Comparison of ENCODE assay signal across 1 cellular context in genomic region chr10:12605580-12606405, GRCh38.
TF ChIP-seq lines count a peak whose summit lies in the region.

No MANE protein-coding gene starts in this region.

TF ChIP-seq in HepG2, 621 proteins besides CTCF, POLR2A, EP300 and RAD21 (continued from another document and continues in another):
- TF ChIP-seq NFKB2 (CRISPR knock-in tag; IDR thresholded peaks at IDR 0.05; ENCODE audit: borderline replicate concordance) (peak; percentile 3; the same call in 1 of the 2 replicates), SYNCRIP (IDR thresholded peaks at IDR 0.05; ENCODE audit: insufficient read depth, low read depth, low read length) (no peak), MEF2D (CRISPR knock-in tag; IDR thresholded peaks at IDR 0.05) (no peak), NCOA2 (CRISPR knock-in tag; IDR thresholded peaks at IDR 0.05) (peak; percentile 54; the same call in 1 of the 2 replicates), ZNF619 (CRISPR knock-in tag; IDR thresholded peaks at IDR 0.05) (no peak), KDM3A (CRISPR knock-in tag; IDR thresholded peaks at IDR 0.05; ENCODE audit: low read depth) (no peak), BRCA1 (CRISPR knock-in tag; IDR thresholded peaks at IDR 0.05) (no peak), ZFP90 (CRISPR knock-in tag; IDR thresholded peaks at IDR 0.05; ENCODE audit: borderline replicate concordance) (no peak), ZNF441 (CRISPR knock-in tag; IDR thresholded peaks at IDR 0.05; ENCODE audit: borderline replicate concordance) (no peak), AGO1 (IDR thresholded peaks at IDR 0.05; ENCODE audit: low read depth, low read length, poor library complexity, severe bottlenecking) (no peak), ZNF562 (CRISPR knock-in tag; IDR thresholded peaks at IDR 0.05; ENCODE audit: borderline replicate concordance) (no peak), ARID4A (CRISPR knock-in tag; IDR thresholded peaks at IDR 0.05; ENCODE audit: borderline replicate concordance) (no peak), THAP9 (CRISPR knock-in tag; IDR thresholded peaks at IDR 0.05; ENCODE audit: borderline replicate concordance) (0 out of 2 replicates have a peak, but pooled peaks have one; percentile 11), ZNF318 (CRISPR knock-in tag; IDR thresholded peaks at IDR 0.05) (no peak), MED13 (CRISPR knock-in tag; IDR thresholded peaks at IDR 0.05) (no peak), RCOR2 (CRISPR knock-in tag; IDR thresholded peaks at IDR 0.05) (0 out of 2 replicates have a peak, but pooled peaks have one; percentile 24), ZBTB2 (CRISPR knock-in tag; IDR thresholded peaks at IDR 0.05; ENCODE audit: low read depth) (no peak), SMAD9 (CRISPR knock-in tag; IDR thresholded peaks at IDR 0.05) (no peak), ZNF225 (CRISPR knock-in tag; IDR thresholded peaks at IDR 0.05) (no peak), ZNF512 (CRISPR knock-in tag; IDR thresholded peaks at IDR 0.05) (no peak), ZFP91 (CRISPR knock-in tag; IDR thresholded peaks at IDR 0.05; ENCODE audit: borderline replicate concordance) (peak; percentile 49; the same call in 1 of the 2 replicates), PRDM10 (CRISPR knock-in tag; IDR thresholded peaks at IDR 0.05; ENCODE audit: low read depth) (no peak), TBL1XR1 (IDR thresholded peaks at IDR 0.05; ENCODE audit: borderline replicate concordance, low read length, partially characterized antibody) (no peak), MXI1 (IDR thresholded peaks at IDR 0.05; ENCODE audit: borderline replicate concordance, low read depth, low read length) (no peak), NFE2L2 (IDR thresholded peaks at IDR 0.05; ENCODE audit: low read length) (no peak), ZNF33A (CRISPR knock-in tag; IDR thresholded peaks at IDR 0.05; ENCODE audit: borderline replicate concordance) (no peak), PCBP2 (optimal IDR thresholded peaks at IDR 0.05; ENCODE audit: low read depth, low read length, poor library complexity, severe bottlenecking) (no peak), BATF2 (CRISPR knock-in tag; IDR thresholded peaks at IDR 0.05) (no peak), IRX3 (CRISPR knock-in tag; IDR thresholded peaks at IDR 0.05; ENCODE audit: borderline replicate concordance, low read depth) (no peak), JUN (CRISPR knock-in tag; IDR thresholded peaks at IDR 0.05) (no peak)
